1 cellular context compared by ENCODE assay signal in genomic region chr17:29120439-29120838, GRCh38.
TF ChIP-seq lines count a peak whose summit lies in the region.

No MANE protein-coding gene starts in this region.

TF ChIP-seq in HepG2, 621 proteins besides CTCF, POLR2A, EP300 and RAD21 (continued from another document):
- TF ChIP-seq HHEX (CRISPR knock-in tag; IDR thresholded peaks at IDR 0.05) (no peak), ZNF891 (CRISPR knock-in tag; IDR thresholded peaks at IDR 0.05) (no peak), SOX13 (IDR thresholded peaks at IDR 0.05) (no peak), SOX13 (CRISPR knock-in tag; conservative IDR thresholded peaks at IDR 0.05 in 1 of 2, IDR thresholded peaks at IDR 0.05 in 1 of 2) (no peak), THAP11 (CRISPR knock-in tag; IDR thresholded peaks at IDR 0.05) (no peak), FOXM1 (CRISPR knock-in tag; IDR thresholded peaks at IDR 0.05) (no peak), HNRNPUL1 (IDR thresholded peaks at IDR 0.05; ENCODE audit: low read depth, low read length) (no peak), NCOA1 (CRISPR knock-in tag; IDR thresholded peaks at IDR 0.05) (no peak), ATF7 (IDR thresholded peaks at IDR 0.05) (no peak), ATF7 (CRISPR knock-in tag; IDR thresholded peaks at IDR 0.05) (no peak), ZNF430 (CRISPR knock-in tag; IDR thresholded peaks at IDR 0.05) (no peak)
